ENCODE assay signal across 1 cellular context in the genomic region with DNA sequence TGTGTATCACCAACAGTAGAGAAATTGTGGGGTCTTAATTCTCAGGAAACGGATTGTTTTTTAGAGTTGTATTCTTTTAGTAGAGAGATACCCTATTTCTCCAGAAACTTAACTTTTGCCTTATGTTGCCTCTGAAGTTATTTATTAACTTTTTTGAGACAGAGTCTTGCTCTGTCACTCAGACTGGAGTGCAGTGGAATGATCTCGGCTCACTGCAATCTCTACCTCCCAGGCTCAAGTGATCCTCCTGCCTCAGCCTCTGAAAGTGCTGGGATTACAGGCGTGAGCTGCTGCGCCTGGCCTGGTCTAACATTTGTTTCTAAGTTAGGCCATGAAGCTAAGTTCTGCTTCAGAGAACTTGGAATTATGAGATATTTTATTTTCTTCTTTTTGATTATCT.
TF ChIP-seq lines count a peak whose summit lies in the region.

No MANE protein-coding gene starts in this region.

TF ChIP-seq in HepG2, 621 proteins besides CTCF, POLR2A, EP300 and RAD21 (continued from another document):
- TF ChIP-seq, protein P1, sequence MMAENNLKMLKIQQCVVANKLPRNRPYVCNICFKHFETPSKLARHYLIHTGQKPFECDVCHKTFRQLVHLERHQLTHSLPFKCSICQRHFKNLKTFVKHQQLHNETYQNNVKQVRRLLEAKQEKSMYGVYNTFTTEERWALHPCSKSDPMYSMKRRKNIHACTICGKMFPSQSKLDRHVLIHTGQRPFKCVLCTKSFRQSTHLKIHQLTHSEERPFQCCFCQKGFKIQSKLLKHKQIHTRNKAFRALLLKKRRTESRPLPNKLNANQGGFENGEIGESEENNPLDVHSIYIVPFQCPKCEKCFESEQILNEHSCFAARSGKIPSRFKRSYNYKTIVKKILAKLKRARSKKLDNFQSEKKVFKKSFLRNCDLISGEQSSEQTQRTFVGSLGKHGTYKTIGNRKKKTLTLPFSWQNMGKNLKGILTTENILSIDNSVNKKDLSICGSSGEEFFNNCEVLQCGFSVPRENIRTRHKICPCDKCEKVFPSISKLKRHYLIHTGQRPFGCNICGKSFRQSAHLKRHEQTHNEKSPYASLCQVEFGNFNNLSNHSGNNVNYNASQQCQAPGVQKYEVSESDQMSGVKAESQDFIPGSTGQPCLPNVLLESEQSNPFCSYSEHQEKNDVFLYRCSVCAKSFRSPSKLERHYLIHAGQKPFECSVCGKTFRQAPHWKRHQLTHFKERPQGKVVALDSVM (CRISPR knock-in tag; IDR thresholded peaks at IDR 0.05): peak; percentile 76
- TF ChIP-seq AGO2 (optimal IDR thresholded peaks at IDR 0.05; ENCODE audit: low read depth, low read length) (no peak), NCOA5 (CRISPR knock-in tag; IDR thresholded peaks at IDR 0.05) (no peak), ZNF7 (CRISPR knock-in tag; IDR thresholded peaks at IDR 0.05) (no peak)
- TF ChIP-seq, protein P2, sequence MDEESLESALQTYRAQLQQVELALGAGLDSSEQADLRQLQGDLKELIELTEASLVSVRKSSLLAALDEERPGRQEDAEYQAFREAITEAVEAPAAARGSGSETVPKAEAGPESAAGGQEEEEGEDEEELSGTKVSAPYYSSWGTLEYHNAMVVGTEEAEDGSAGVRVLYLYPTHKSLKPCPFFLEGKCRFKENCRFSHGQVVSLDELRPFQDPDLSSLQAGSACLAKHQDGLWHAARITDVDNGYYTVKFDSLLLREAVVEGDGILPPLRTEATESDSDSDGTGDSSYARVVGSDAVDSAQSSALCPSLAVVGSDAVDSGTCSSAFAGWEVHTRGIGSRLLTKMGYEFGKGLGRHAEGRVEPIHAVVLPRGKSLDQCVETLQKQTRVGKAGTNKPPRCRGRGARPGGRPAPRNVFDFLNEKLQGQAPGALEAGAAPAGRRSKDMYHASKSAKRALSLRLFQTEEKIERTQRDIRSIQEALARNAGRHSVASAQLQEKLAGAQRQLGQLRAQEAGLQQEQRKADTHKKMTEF (CRISPR knock-in tag; IDR thresholded peaks at IDR 0.05): no peak
- TF ChIP-seq, protein P3, sequence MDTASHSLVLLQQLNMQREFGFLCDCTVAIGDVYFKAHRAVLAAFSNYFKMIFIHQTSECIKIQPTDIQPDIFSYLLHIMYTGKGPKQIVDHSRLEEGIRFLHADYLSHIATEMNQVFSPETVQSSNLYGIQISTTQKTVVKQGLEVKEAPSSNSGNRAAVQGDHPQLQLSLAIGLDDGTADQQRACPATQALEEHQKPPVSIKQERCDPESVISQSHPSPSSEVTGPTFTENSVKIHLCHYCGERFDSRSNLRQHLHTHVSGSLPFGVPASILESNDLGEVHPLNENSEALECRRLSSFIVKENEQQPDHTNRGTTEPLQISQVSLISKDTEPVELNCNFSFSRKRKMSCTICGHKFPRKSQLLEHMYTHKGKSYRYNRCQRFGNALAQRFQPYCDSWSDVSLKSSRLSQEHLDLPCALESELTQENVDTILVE (CRISPR knock-in tag; IDR thresholded peaks at IDR 0.05): no peak
